In the genomic region with DNA sequence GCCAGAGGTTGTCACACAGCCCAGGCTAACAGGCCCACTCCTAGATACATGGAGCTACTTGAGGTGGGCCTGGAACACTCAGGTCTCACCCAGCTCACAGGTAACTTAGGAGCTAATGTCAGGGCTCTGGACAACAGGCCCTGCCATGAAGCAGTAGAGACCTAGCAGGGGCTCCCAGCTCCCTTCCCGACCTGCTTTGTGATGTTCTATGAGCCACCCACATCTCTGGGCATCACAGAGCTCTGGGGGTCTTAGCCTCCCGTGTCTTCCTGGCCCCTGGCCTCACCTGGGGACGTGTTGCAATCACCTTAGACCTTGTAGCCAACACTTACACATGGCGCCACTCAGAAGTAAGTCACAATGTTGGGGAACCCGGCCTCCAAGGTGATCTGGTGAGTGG, we compare ENCODE assay signal across 24 cellular contexts. TPM values are rescaled to one million over a fixed set of nuclear protein-coding genes. Genes with fewer than 3 reads are reported as not detected.
DNase-seq lines count a peak whose midpoint lies in the region; ATAC-seq, FAIRE-seq and TF ChIP-seq lines count a peak whose summit lies in the region.
"Had no signal": no experiment of that assay in that cellular context is flagged by ENCODE, and none has a peak within 500 bp of the region (broad histone marks: within the 10 kb centered on the region; RNA-seq: fewer than 3 reads in every experiment).

No MANE protein-coding gene starts in this region.

- TF ChIP-seq CTCF in endodermal cell (conservative IDR thresholded peaks at IDR 0.05) = no peak

- H3K9me3 Mint-ChIP-seq in IgD-negative memory B cell (no peaks in the 10 kb centered on the region), endodermal cell (no peaks in the 10 kb centered on the region), naive B cell (no peaks in the 10 kb centered on the region)
- no peaks in the 10 kb centered on the region for H3K9me3 Mint-ChIP-seq in stimulated activated naive B cell treated with anti-CD40 and anti-IgM and Interleukin-4, amounts not matched to agents 10 μg/mL and 1 μg/mL and 100 μg/mL, for 72 hours
- H3K9me3 Mint-ChIP-seq in T-helper 2 cell treated with Interferon-gamma antibody and Interleukin-4, amounts not matched to agents 5 μg/mL and 100 μg/mL, for 36 hours = no peaks in the 10 kb centered on the region
- no peaks in the 10 kb centered on the region for H3K9me3 Mint-ChIP-seq in activated CD4-positive, alpha-beta T cell treated with anti-CD3 and anti-CD28 coated beads, Interleukin-2, amount 10 ng/mL, durations not matched to agents 24 days and 14 days
- H3K9me3 Mint-ChIP-seq: CD8-positive, alpha-beta T cell; HFFc6 had no signal

- peaks cover 2% of the 10 kb centered on the region for H3K27me3 Mint-ChIP-seq in IgD-negative memory B cell
- H3K27me3 Mint-ChIP-seq in endodermal cell (ENCODE audit: insufficient read depth) = peaks cover 9% of the 10 kb centered on the region
- H3K27me3 Mint-ChIP-seq in naive B cell = no peaks in the 10 kb centered on the region
- no peaks in the 10 kb centered on the region for H3K27me3 Mint-ChIP-seq in stimulated activated naive B cell treated with anti-CD40 and anti-IgM and Interleukin-4, amounts not matched to agents 10 μg/mL and 1 μg/mL and 100 μg/mL, for 72 hours
- H3K27me3 Mint-ChIP-seq in T-helper 2 cell treated with Interferon-gamma antibody and Interleukin-4, amounts not matched to agents 5 μg/mL and 100 μg/mL, for 36 hours (ENCODE audit: low read depth) = no peaks in the 10 kb centered on the region
- peaks cover 3% of the 10 kb centered on the region for H3K27me3 Mint-ChIP-seq in activated CD4-positive, alpha-beta T cell treated with anti-CD3 and anti-CD28 coated beads, Interleukin-2, amount 10 ng/mL, durations not matched to agents 24 days and 14 days

- H3K4me3 ChIP-seq in endodermal cell (ENCODE audit: low read length) = no peak overlapping the region

- H3K4me1 Mint-ChIP-seq in IgD-negative memory B cell (peaks cover 67 to 87% (median 84%) of the 10 kb centered on the region in 3 donors), endodermal cell (no peaks in the 10 kb centered on the region), naive B cell (peaks cover 82 to 99% (median 90%) of the 10 kb centered on the region in 3 donors)
- H3K4me1 Mint-ChIP-seq in stimulated activated naive B cell treated with anti-CD40 and anti-IgM and Interleukin-4, amounts not matched to agents 10 μg/mL and 1 μg/mL and 100 μg/mL, for 72 hours = peaks cover 85 to 97% of the 10 kb centered on the region in 2 donors
- H3K4me1 Mint-ChIP-seq in T-helper 2 cell treated with Interferon-gamma antibody and Interleukin-4, amounts not matched to agents 5 μg/mL and 100 μg/mL, for 36 hours (ENCODE audit: low read depth) = peaks cover 5% of the 10 kb centered on the region
- H3K4me1 Mint-ChIP-seq in activated CD4-positive, alpha-beta T cell treated with anti-CD3 and anti-CD28 coated beads, Interleukin-2, amount 10 ng/mL, durations not matched to agents 24 days and 14 days = no peaks in the 10 kb centered on the region

- DNase-seq in endodermal cell (peak; percentile 25), naive B cell (no peak), frontal cortex (ENCODE audit: low spot score in 2 of 2) (no peak), foreskin melanocyte (no peak)
- DNase-seq in stimulated activated naive B cell treated with anti-CD40 and anti-IgM and Interleukin-4, amounts not matched to agents 10 μg/mL and 1 μg/mL and 100 μg/mL, for 72 hours = no peak
- DNase-seq in T-helper 2 cell treated with Interferon-gamma antibody and Interleukin-4, amounts not matched to agents 5 μg/mL and 100 μg/mL, for 36 hours (ENCODE audit: low spot score) = no peak
- DNase-seq in activated CD4-positive, alpha-beta T cell treated with anti-CD3 and anti-CD28 coated beads, Interleukin-2, amount 10 ng/mL, durations not matched to agents 24 days and 14 days = no peak
- DNase-seq: BE2C; CD8-positive, alpha-beta T cell; COR-L47; DMS153; DND-41; GDM1; HCEC 1CT; HFFc6 had no signal

- no peak for ATAC-seq in naive B cell (ENCODE audit: low read depth in 2 of 2)
- no peak for ATAC-seq in stimulated activated naive B cell treated with anti-CD40 and anti-IgM and Interleukin-4, amounts not matched to agents 10 μg/mL and 1 μg/mL and 100 μg/mL, for 72 hours (replicated peaks)
- ATAC-seq: CD8-positive, alpha-beta T cell; HepG2 had no signal

- H3K36me3 Mint-ChIP-seq in IgD-negative memory B cell (peaks cover 6% of the 10 kb centered on the region), endodermal cell (ENCODE audit: low read depth) (no peaks in the 10 kb centered on the region), naive B cell (peaks cover 5 to 32% of the 10 kb centered on the region in 2 donors)
- peaks cover 69 to 84% of the 10 kb centered on the region in 2 donors for H3K36me3 Mint-ChIP-seq in stimulated activated naive B cell treated with anti-CD40 and anti-IgM and Interleukin-4, amounts not matched to agents 10 μg/mL and 1 μg/mL and 100 μg/mL, for 72 hours
- no peaks in the 10 kb centered on the region for H3K36me3 Mint-ChIP-seq in T-helper 2 cell treated with Interferon-gamma antibody and Interleukin-4, amounts not matched to agents 5 μg/mL and 100 μg/mL, for 36 hours (ENCODE audit: low read depth)
- H3K36me3 Mint-ChIP-seq in activated CD4-positive, alpha-beta T cell treated with anti-CD3 and anti-CD28 coated beads, Interleukin-2, amount 10 ng/mL, durations not matched to agents 24 days and 14 days (ENCODE audit: low read depth) = no peaks in the 10 kb centered on the region
- H3K36me3 Mint-ChIP-seq: CD8-positive, alpha-beta T cell had no signal

- H3K4me1 ChIP-seq in endodermal cell (ENCODE audit: control insufficient read depth, insufficient read depth, low read length) = no peaks in the 10 kb centered on the region
- H3K4me1 ChIP-seq: BE2C had no signal

- intact Hi-C loops in activated CD4-positive, alpha-beta T cell treated with anti-CD3 and anti-CD28 coated beads, Interleukin-2, amount 10 ng/mL, durations not matched to agents 24 days and 14 days (cut with micrococcal nuclease) = no loop called here

- no peak for FAIRE-seq in frontal cortex (lab: Jason Lieb, UNC)
- FAIRE-seq: A204.1, D721Med, GM12892, GM19239, HepG2, HTR-8/SVneo had no signal

- no peak overlapping the region for H3K9ac ChIP-seq in endodermal cell (ENCODE audit: extremely low read depth, low read length, poor library complexity, severe bottlenecking)

- H3K27ac Mint-ChIP-seq in IgD-negative memory B cell = peak overlapping the region; percentile 88 to 96 (median 90)
- H3K27ac Mint-ChIP-seq in endodermal cell = no peak overlapping the region
- H3K27ac Mint-ChIP-seq in naive B cell = peak overlapping the region in 5 of 6 donors; percentile 42 to 97 (median 91)
- H3K27ac Mint-ChIP-seq in stimulated activated naive B cell treated with anti-CD40 and anti-IgM and Interleukin-4, amounts not matched to agents 10 μg/mL and 1 μg/mL and 100 μg/mL, for 72 hours = peak overlapping the region; percentile 85
- H3K27ac Mint-ChIP-seq in T-helper 2 cell treated with Interferon-gamma antibody and Interleukin-4, amounts not matched to agents 5 μg/mL and 100 μg/mL, for 36 hours = no peak overlapping the region
- no peak overlapping the region for H3K27ac Mint-ChIP-seq in activated CD4-positive, alpha-beta T cell treated with anti-CD3 and anti-CD28 coated beads, Interleukin-2, amount 10 ng/mL, durations not matched to agents 24 days and 14 days
- H3K27ac Mint-ChIP-seq: CD8-positive, alpha-beta T cell; HFFc6 had no signal

- H3K4me3 Mint-ChIP-seq in IgD-negative memory B cell (peak overlapping the region in 3 of 4 donors; percentile 3 to 73 (median 38)), endodermal cell (no peak overlapping the region), naive B cell (no peak overlapping the region)
- H3K4me3 Mint-ChIP-seq in stimulated activated naive B cell treated with anti-CD40 and anti-IgM and Interleukin-4, amounts not matched to agents 10 μg/mL and 1 μg/mL and 100 μg/mL, for 72 hours = peak overlapping the region; percentile 41 to 55
- H3K4me3 Mint-ChIP-seq in T-helper 2 cell treated with Interferon-gamma antibody and Interleukin-4, amounts not matched to agents 5 μg/mL and 100 μg/mL, for 36 hours = no peak overlapping the region
- H3K4me3 Mint-ChIP-seq in activated CD4-positive, alpha-beta T cell treated with anti-CD3 and anti-CD28 coated beads, Interleukin-2, amount 10 ng/mL, durations not matched to agents 24 days and 14 days = no peak overlapping the region
- H3K4me3 Mint-ChIP-seq: CD8-positive, alpha-beta T cell; HFFc6 had no signal

- WGBS in endodermal cell (ENCODE audit: insufficient coverage in 1 of 2, insufficient read length in 1 of 2), 2 experiments = 85 to 88% methylated on average over 5 of the region's 5 CpGs

- H3K27ac ChIP-seq in endodermal cell (ENCODE audit: low read depth, low read length) = no peak overlapping the region
- H3K27ac ChIP-seq: C4-2B had no signal

- H3K9me3 ChIP-seq in endodermal cell (ENCODE audit: control insufficient read depth, low read length) = no peaks in the 10 kb centered on the region
- H3K9me3 ChIP-seq: BE2C had no signal

- H3K36me3 ChIP-seq in endodermal cell (ENCODE audit: control insufficient read depth, insufficient read depth, low read length) = no peaks in the 10 kb centered on the region
- H3K36me3 ChIP-seq: BE2C had no signal

- H3K27me3 ChIP-seq in endodermal cell (ENCODE audit: control insufficient read depth, insufficient read depth, low read length, poor library complexity, severe bottlenecking) = no peaks in the 10 kb centered on the region
- H3K27me3 ChIP-seq: BE2C had no signal

RNA-seq across cellular contexts. Expression of a gene that starts 12.4 kb away (rescaled TPM):
- polyA plus RNA-seq in IgD-negative memory B cell (78.7 TPM), naive B cell (ENCODE audit: low read depth in 6 of 6) (10 to 100 TPM; 46.5 to 98.0 (median 80.0) TPM)
- total RNA-seq in endodermal cell (not detected), frontal cortex (0.41 TPM)
- polyA plus RNA-seq in endodermal cell (2013, experiment 1 of 2) = 0.04 TPM
- polyA plus RNA-seq in endodermal cell (2013, experiment 2 of 2) = not detected
- total RNA-seq in activated CD4-positive, alpha-beta T cell treated with anti-CD3 and anti-CD28 coated beads, Interleukin-2, amount 10 ng/mL, durations not matched to agents 24 days and 14 days = 0.05 TPM in 1 of 2 replicates, not detected in the other
- total RNA-seq: H4, HepG2, HFFc6 had no signal
- polyA plus RNA-seq: HepG2 had no signal

Comparison
In these comparisons a context has a peak if more than half of its experiments do, and no peak if none do; other contexts are left out.
1. H3K27ac Mint-ChIP-seq: peak in IgD-negative memory B cell (3 of 3), naive B cell (5 of 6) and stimulated activated naive B cell treated with anti-CD40 and anti-IgM and Interleukin-4, amounts not matched to agents 10 μg/mL and 1 μg/mL and 100 μg/mL, for 72 hours (single experiment); none in endodermal cell (single experiment), T-helper 2 cell treated with Interferon-gamma antibody and Interleukin-4, amounts not matched to agents 5 μg/mL and 100 μg/mL, for 36 hours (single experiment) and activated CD4-positive, alpha-beta T cell treated with anti-CD3 and anti-CD28 coated beads, Interleukin-2, amount 10 ng/mL, durations not matched to agents 24 days and 14 days (single experiment).
2. H3K4me3 Mint-ChIP-seq: peak in IgD-negative memory B cell (3 of 4) and stimulated activated naive B cell treated with anti-CD40 and anti-IgM and Interleukin-4, amounts not matched to agents 10 μg/mL and 1 μg/mL and 100 μg/mL, for 72 hours (2 of 2); none in endodermal cell (single experiment), naive B cell (0 of 8), T-helper 2 cell treated with Interferon-gamma antibody and Interleukin-4, amounts not matched to agents 5 μg/mL and 100 μg/mL, for 36 hours (single experiment) and activated CD4-positive, alpha-beta T cell treated with anti-CD3 and anti-CD28 coated beads, Interleukin-2, amount 10 ng/mL, durations not matched to agents 24 days and 14 days (single experiment).